17 cellular contexts compared by ENCODE assay signal in genomic region chr19:33396701-33397535, GRCh38. TPM values are rescaled to one million over a fixed set of nuclear protein-coding genes. Genes with fewer than 3 reads are reported as not detected.
A peak's percentile ranks its signal among the peaks of the same experiment; 100 is the strongest.
DNase-seq lines count a peak whose midpoint lies in the region; ATAC-seq and TF ChIP-seq lines count a peak whose summit lies in the region.
"Had no signal": no experiment of that assay in that cellular context is flagged by ENCODE, and none has a peak within 500 bp of the region (broad histone marks: within the 10 kb centered on the region; RNA-seq: fewer than 3 reads in every experiment).

No MANE protein-coding gene starts in this region.

- H3K14ac ChIP-seq in mesenchymal stem cell (ENCODE audit: low read length in 2 of 2), result no peak overlapping the region

- peaks cover 0 to 70% (median 27%) of the 10 kb centered on the region in 11 experiments; a peak in 19 of 22 replicates for H4K20me1 ChIP-seq in BLaER1 treated with 17β-estradiol and CSF1 and Interleukin-3, amounts not matched to agents 10 nM and 100 nM

- peak overlapping the region in 6 of 11 experiments; percentile 16 to 50 (median 28); a peak in 8 of 22 replicates for H3K27ac ChIP-seq in BLaER1 treated with 17β-estradiol and CSF1 and Interleukin-3, amounts not matched to agents 10 nM and 100 nM
- H3K27ac ChIP-seq in RWPE2 (ENCODE audit: poor library complexity, severe bottlenecking) (no peak overlapping the region), mesenchymal stem cell (ENCODE audit: low read length, poor library complexity, severe bottlenecking) (peak overlapping the region; percentile 44)
- H3K27ac ChIP-seq: gastrocnemius medialis had no signal

- H2BK15ac ChIP-seq in mesenchymal stem cell (ENCODE audit: low read depth, poor library complexity, severe bottlenecking), result no peak overlapping the region

- peak overlapping the region in 10 of 11 experiments; percentile 32 to 60 (median 42); a peak in 13 of 22 replicates for H3K9ac ChIP-seq in BLaER1 treated with 17β-estradiol and CSF1 and Interleukin-3, amounts not matched to agents 10 nM and 100 nM
- H3K9ac ChIP-seq in mesenchymal stem cell (ENCODE audit: low read length), result no peak overlapping the region

- H2AFZ ChIP-seq in mesenchymal stem cell (ENCODE audit: low read depth, low read length), result no peak overlapping the region

- peak overlapping the region in 1 of 2 experiments; percentile 39 for H3K4ac ChIP-seq in mesenchymal stem cell (ENCODE audit: low read depth in 1 of 2, low read length in 2 of 2)

- no peak overlapping the region for H3K4me3 ChIP-seq in BLaER1 treated with 17β-estradiol and CSF1 and Interleukin-3, amounts not matched to agents 10 nM and 100 nM
- no peak overlapping the region for H3K4me3 ChIP-seq in RWPE2 (ENCODE audit: severe bottlenecking)
- H3K4me3 ChIP-seq in mesenchymal stem cell (ENCODE audit: insufficient read depth in 1 of 2, low read depth in 1 of 2, low read length in 2 of 2), result no peak overlapping the region
- H3K4me3 ChIP-seq: gastrocnemius medialis had no signal

- intact Hi-C loops in Right ventricle myocardium superior (cut with DNase I), result no loop called here

- peaks cover 37 to 57% (median 42%) of the 10 kb centered on the region in 10 experiments for H3K4me1 ChIP-seq in BLaER1 treated with 17β-estradiol and CSF1 and Interleukin-3, amounts not matched to agents 10 nM and 100 nM
- peaks cover 13% of the 10 kb centered on the region for H3K4me1 ChIP-seq in RWPE2 (ENCODE audit: insufficient read depth, poor library complexity, severe bottlenecking)
- peaks cover 61% of the 10 kb centered on the region for H3K4me1 ChIP-seq in mesenchymal stem cell (ENCODE audit: control insufficient read depth, insufficient read depth, low read depth, low read length)

- no peak overlapping the region for H2AK5ac ChIP-seq in mesenchymal stem cell (ENCODE audit: low read length, severe bottlenecking)

- no peak overlapping the region for H2BK120ac ChIP-seq in mesenchymal stem cell (ENCODE audit: low read depth, low read length)

- no peak overlapping the region for H4K8ac ChIP-seq in mesenchymal stem cell (ENCODE audit: low read length)

- H3K4me2 ChIP-seq in BLaER1 treated with 17β-estradiol and CSF1 and Interleukin-3, amounts not matched to agents 10 nM and 100 nM, result peak overlapping the region; percentile 40 to 93 (median 81)
- H3K4me2 ChIP-seq in mesenchymal stem cell (ENCODE audit: low read length, poor library complexity, severe bottlenecking), result peak overlapping the region; percentile 33

- no peak overlapping the region for H2BK12ac ChIP-seq in mesenchymal stem cell (ENCODE audit: low read length in 2 of 2)

- H3K18ac ChIP-seq in mesenchymal stem cell (ENCODE audit: low read depth in 1 of 2, low read length in 2 of 2), result no peak overlapping the region

- no peaks in the 10 kb centered on the region for H3K9me3 ChIP-seq in BLaER1 treated with 17β-estradiol and CSF1 and Interleukin-3, amounts not matched to agents 10 nM and 100 nM (replicated peaks in 1 of 11)
- H3K9me3 ChIP-seq in RWPE2 (ENCODE audit: severe bottlenecking) (no peaks in the 10 kb centered on the region), mesenchymal stem cell (ENCODE audit: control insufficient read depth, low read length) (no peaks in the 10 kb centered on the region)
- H3K9me3 ChIP-seq: gastrocnemius medialis had no signal

- no peak for ATAC-seq in RWPE2 (ENCODE audit: low read depth)
- ATAC-seq in Right ventricle myocardium superior (ENCODE audit: poor library complexity), result no peak
- no peak for ATAC-seq in HG03045 (IDR thresholded peaks at IDR 0.05; ENCODE audit: unreplicated experiment)
- ATAC-seq: activated naive CD4-positive, alpha-beta T cell treated with anti-CD3 and anti-CD28 coated beads, Interleukin-2, amount 50 U/mL, for 72 hours had no signal

- TF ChIP-seq CTCF in RWPE2 (IDR thresholded peaks at IDR 0.05; ENCODE audit: poor library complexity, severe bottlenecking), result no peak

- peak; percentile 62 for DNase-seq in RWPE2 (ENCODE audit: low spot score)
- DNase-seq in Right ventricle myocardium superior, result peak; percentile 47
- DNase-seq in mesenchymal stem cell, result no peak
- no peak for DNase-seq in NCI-H2081 (lab: John Stamatoyannopoulos, UW)
- DNase-seq in activated T-cell treated with anti-CD3 and anti-CD28 coated beads, Interleukin-2, amount 50 U/mL, for 48 hours, result no peak
- no peak for DNase-seq in NCI-H446 treated with DMSO at 0.1 percent for 48 hours (lab: John Stamatoyannopoulos, UW)
- DNase-seq: activated CD4-positive, alpha-beta T cell treated with anti-CD3 and anti-CD28 coated beads for 1 hour; activated CD8-positive, alpha-beta memory T cell treated with anti-CD3 and anti-CD28 coated beads, Interleukin-2, amount 50 U/mL, for 48 hours; GF-D8; MM.1S; NCI-H2081 treated with DMSO at 0.1 percent for 48 hours; NCI-H774; stimulated activated CD4-positive, alpha-beta T cell treated with anti-CD3 and anti-CD28 coated beads, Interleukin-4, amount 100 ng/mL, for 1 hour had no signal

- no peak overlapping the region for H2BK5ac ChIP-seq in mesenchymal stem cell (ENCODE audit: low read depth, low read length, poor library complexity, severe bottlenecking)

- no peak overlapping the region for H4K91ac ChIP-seq in mesenchymal stem cell (ENCODE audit: low read length)

- H3K23ac ChIP-seq in mesenchymal stem cell (ENCODE audit: low read length in 2 of 2), result no peak overlapping the region

- H3K36me3 ChIP-seq in BLaER1 treated with 17β-estradiol and CSF1 and Interleukin-3, amounts not matched to agents 10 nM and 100 nM, result peaks cover 0 to 4% (median 0%) of the 10 kb centered on the region in 11 experiments; a peak in 1 of 22 replicates
- H3K36me3 ChIP-seq in RWPE2 (ENCODE audit: low read depth) (no peaks in the 10 kb centered on the region), mesenchymal stem cell (ENCODE audit: control insufficient read depth in 1 of 2, insufficient read depth in 2 of 2, low read depth in 1 of 2, low read length in 2 of 2) (peaks cover 0 to 2% of the 10 kb centered on the region in 2 experiments)
- H3K36me3 ChIP-seq: gastrocnemius medialis had no signal

- 61% methylated on average over 30 of the region's 30 CpGs for WGBS in mesenchymal stem cell

- peaks cover 1% of the 10 kb centered on the region for H3K79me1 ChIP-seq in mesenchymal stem cell (replicated peaks; ENCODE audit: low read length, poor library complexity, severe bottlenecking)

- H3K27me3 ChIP-seq in BLaER1 treated with 17β-estradiol and CSF1 and Interleukin-3, amounts not matched to agents 10 nM and 100 nM, result no peaks in the 10 kb centered on the region
- no peaks in the 10 kb centered on the region for H3K27me3 ChIP-seq in RWPE2 (ENCODE audit: insufficient read depth, poor library complexity, severe bottlenecking)
- no peaks in the 10 kb centered on the region for H3K27me3 ChIP-seq in mesenchymal stem cell (ENCODE audit: control insufficient read depth in 1 of 2, insufficient read depth in 1 of 2, low read length in 2 of 2)
- H3K27me3 ChIP-seq: gastrocnemius medialis had no signal

RNA-seq across cellular contexts. Expression of gene CEBPG, which starts 23.4 kb away (rescaled TPM):
- total RNA-seq in Right ventricle myocardium superior, result 16.1 TPM
- 12.3 TPM for polyA plus RNA-seq in mesenchymal stem cell (2013, experiment 1 of 2)
- polyA plus RNA-seq in mesenchymal stem cell (2013, experiment 2 of 2), result 12.5 TPM

Comparison
In these comparisons a context has a peak if more than half of its experiments do, and no peak if none do; other contexts are left out.
1. DNase-seq: peak in RWPE2 (single experiment) and Right ventricle myocardium superior (single experiment); none in mesenchymal stem cell (single experiment), NCI-H2081 (0 of 2), activated T-cell treated with anti-CD3 and anti-CD28 coated beads, Interleukin-2, amount 50 U/mL, for 48 hours (0 of 2) and NCI-H446 treated with DMSO at 0.1 percent for 48 hours (single experiment).